In genomic region chr1:211885746-211886522, GRCh38 we compare ENCODE assay signal across 1 cellular context.
TF ChIP-seq lines count a peak whose summit lies in the region.

No MANE protein-coding gene starts in this region.

TF ChIP-seq in HepG2, 621 proteins besides CTCF, POLR2A, EP300 and RAD21 (continued from another document and continues in another):
- peak; percentile 97 for TF ChIP-seq HNF1B (CRISPR knock-in tag; IDR thresholded peaks at IDR 0.05)
- TF ChIP-seq ONECUT2 (CRISPR knock-in tag; IDR thresholded peaks at IDR 0.05): 0 out of 2 replicates have a peak, but pooled peaks have one; percentile 21
- TF ChIP-seq CENPT (CRISPR knock-in tag; IDR thresholded peaks at IDR 0.05; ENCODE audit: low read depth): no peak
- 0 out of 2 replicates have a peak, but pooled peaks have one; percentile 59 for TF ChIP-seq KLF9 (CRISPR knock-in tag; IDR thresholded peaks at IDR 0.05; ENCODE audit: low read depth)
- TF ChIP-seq ZNF766 (CRISPR knock-in tag; IDR thresholded peaks at IDR 0.05; ENCODE audit: borderline replicate concordance): no peak
- no peak for TF ChIP-seq NCOA5 (CRISPR knock-in tag; IDR thresholded peaks at IDR 0.05)
- TF ChIP-seq SIN3A (IDR thresholded peaks at IDR 0.05; ENCODE audit: borderline replicate concordance, low read depth, low read length): no peak
- no peak for TF ChIP-seq ZNF747 (CRISPR knock-in tag; IDR thresholded peaks at IDR 0.05; ENCODE audit: borderline replicate concordance)
- no peak for TF ChIP-seq ZNF12 (CRISPR knock-in tag; IDR thresholded peaks at IDR 0.05)
- no peak for TF ChIP-seq GTF3A (CRISPR knock-in tag; conservative IDR thresholded peaks at IDR 0.05)
- TF ChIP-seq ARNT2 (CRISPR knock-in tag; IDR thresholded peaks at IDR 0.05; ENCODE audit: low read depth): 0 out of 2 replicates have a peak, but pooled peaks have one; percentile 36
- no peak for TF ChIP-seq SP140L (CRISPR knock-in tag; IDR thresholded peaks at IDR 0.05; ENCODE audit: borderline replicate concordance)
- TF ChIP-seq SIN3B (IDR thresholded peaks at IDR 0.05; ENCODE audit: low read length): no peak
- TF ChIP-seq, protein P1, sequence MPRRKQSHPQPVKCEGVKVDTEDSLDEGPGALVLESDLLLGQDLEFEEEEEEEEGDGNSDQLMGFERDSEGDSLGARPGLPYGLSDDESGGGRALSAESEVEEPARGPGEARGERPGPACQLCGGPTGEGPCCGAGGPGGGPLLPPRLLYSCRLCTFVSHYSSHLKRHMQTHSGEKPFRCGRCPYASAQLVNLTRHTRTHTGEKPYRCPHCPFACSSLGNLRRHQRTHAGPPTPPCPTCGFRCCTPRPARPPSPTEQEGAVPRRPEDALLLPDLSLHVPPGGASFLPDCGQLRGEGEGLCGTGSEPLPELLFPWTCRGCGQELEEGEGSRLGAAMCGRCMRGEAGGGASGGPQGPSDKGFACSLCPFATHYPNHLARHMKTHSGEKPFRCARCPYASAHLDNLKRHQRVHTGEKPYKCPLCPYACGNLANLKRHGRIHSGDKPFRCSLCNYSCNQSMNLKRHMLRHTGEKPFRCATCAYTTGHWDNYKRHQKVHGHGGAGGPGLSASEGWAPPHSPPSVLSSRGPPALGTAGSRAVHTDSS (CRISPR knock-in tag; conservative IDR thresholded peaks at IDR 0.05): no peak
- TF ChIP-seq ZNF790 (CRISPR knock-in tag; IDR thresholded peaks at IDR 0.05; ENCODE audit: borderline replicate concordance): no peak
- TF ChIP-seq ZNF260 (CRISPR knock-in tag; IDR thresholded peaks at IDR 0.05; ENCODE audit: borderline replicate concordance, low read depth): no peak
- TF ChIP-seq MBD4 (IDR thresholded peaks at IDR 0.05; ENCODE audit: borderline replicate concordance, low read length): no peak
- TF ChIP-seq ZSCAN9 (CRISPR knock-in tag; IDR thresholded peaks at IDR 0.05; ENCODE audit: borderline replicate concordance): no peak
- peak; percentile 39; the same call in 1 of the 2 replicates for TF ChIP-seq HHEX (CRISPR knock-in tag; IDR thresholded peaks at IDR 0.05)
- 0 out of 2 replicates have a peak, but pooled peaks have one; percentile 23 for TF ChIP-seq GATA4 (IDR thresholded peaks at IDR 0.05; ENCODE audit: borderline replicate concordance, low read depth)
- no peak for TF ChIP-seq ZNF720 (CRISPR knock-in tag; IDR thresholded peaks at IDR 0.05)
- peak; percentile 52; the same call in 1 of the 2 replicates for TF ChIP-seq ZNF331 (CRISPR knock-in tag; IDR thresholded peaks at IDR 0.05)
- TF ChIP-seq DNMT3B (CRISPR knock-in tag; conservative IDR thresholded peaks at IDR 0.05): no peak
- no peak for TF ChIP-seq PBX3 (CRISPR knock-in tag; IDR thresholded peaks at IDR 0.05; ENCODE audit: borderline replicate concordance)
- TF ChIP-seq, protein P2, sequence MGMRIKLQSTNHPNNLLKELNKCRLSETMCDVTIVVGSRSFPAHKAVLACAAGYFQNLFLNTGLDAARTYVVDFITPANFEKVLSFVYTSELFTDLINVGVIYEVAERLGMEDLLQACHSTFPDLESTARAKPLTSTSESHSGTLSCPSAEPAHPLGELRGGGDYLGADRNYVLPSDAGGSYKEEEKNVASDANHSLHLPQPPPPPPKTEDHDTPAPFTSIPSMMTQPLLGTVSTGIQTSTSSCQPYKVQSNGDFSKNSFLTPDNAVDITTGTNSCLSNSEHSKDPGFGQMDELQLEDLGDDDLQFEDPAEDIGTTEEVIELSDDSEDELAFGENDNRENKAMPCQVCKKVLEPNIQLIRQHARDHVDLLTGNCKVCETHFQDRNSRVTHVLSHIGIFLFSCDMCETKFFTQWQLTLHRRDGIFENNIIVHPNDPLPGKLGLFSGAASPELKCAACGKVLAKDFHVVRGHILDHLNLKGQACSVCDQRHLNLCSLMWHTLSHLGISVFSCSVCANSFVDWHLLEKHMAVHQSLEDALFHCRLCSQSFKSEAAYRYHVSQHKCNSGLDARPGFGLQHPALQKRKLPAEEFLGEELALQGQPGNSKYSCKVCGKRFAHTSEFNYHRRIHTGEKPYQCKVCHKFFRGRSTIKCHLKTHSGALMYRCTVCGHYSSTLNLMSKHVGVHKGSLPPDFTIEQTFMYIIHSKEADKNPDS (CRISPR knock-in tag; IDR thresholded peaks at IDR 0.05): no peak
- TF ChIP-seq TRIM22 (IDR thresholded peaks at IDR 0.05): no peak
- TF ChIP-seq SRY (CRISPR knock-in tag; IDR thresholded peaks at IDR 0.05): no peak
- peak; percentile 27; the same call in 1 of the 2 replicates for TF ChIP-seq SMC3 (IDR thresholded peaks at IDR 0.05; ENCODE audit: low read length)
- TF ChIP-seq, protein P3, sequence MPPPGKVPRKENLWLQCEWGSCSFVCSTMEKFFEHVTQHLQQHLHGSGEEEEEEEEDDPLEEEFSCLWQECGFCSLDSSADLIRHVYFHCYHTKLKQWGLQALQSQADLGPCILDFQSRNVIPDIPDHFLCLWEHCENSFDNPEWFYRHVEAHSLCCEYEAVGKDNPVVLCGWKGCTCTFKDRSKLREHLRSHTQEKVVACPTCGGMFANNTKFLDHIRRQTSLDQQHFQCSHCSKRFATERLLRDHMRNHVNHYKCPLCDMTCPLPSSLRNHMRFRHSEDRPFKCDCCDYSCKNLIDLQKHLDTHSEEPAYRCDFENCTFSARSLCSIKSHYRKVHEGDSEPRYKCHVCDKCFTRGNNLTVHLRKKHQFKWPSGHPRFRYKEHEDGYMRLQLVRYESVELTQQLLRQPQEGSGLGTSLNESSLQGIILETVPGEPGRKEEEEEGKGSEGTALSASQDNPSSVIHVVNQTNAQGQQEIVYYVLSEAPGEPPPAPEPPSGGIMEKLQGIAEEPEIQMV (CRISPR knock-in tag; IDR thresholded peaks at IDR 0.05; ENCODE audit: low read depth): no peak
- TF ChIP-seq RFX5 (IDR thresholded peaks at IDR 0.05; ENCODE audit: low read depth, low read length): no peak
- no peak for TF ChIP-seq KMT2A (CRISPR knock-in tag; IDR thresholded peaks at IDR 0.05)
- no peak for TF ChIP-seq TMF1 (CRISPR knock-in tag; IDR thresholded peaks at IDR 0.05; ENCODE audit: low read depth)
- TF ChIP-seq KDM5A (IDR thresholded peaks at IDR 0.05; ENCODE audit: borderline replicate concordance, low read length): no peak
- TF ChIP-seq NR1H2 (CRISPR knock-in tag; IDR thresholded peaks at IDR 0.05; ENCODE audit: borderline replicate concordance, low read depth): no peak
- no peak for TF ChIP-seq ZZZ3 (CRISPR knock-in tag; IDR thresholded peaks at IDR 0.05; ENCODE audit: borderline replicate concordance)
- TF ChIP-seq ZNF225 (CRISPR knock-in tag; IDR thresholded peaks at IDR 0.05): no peak
- no peak for TF ChIP-seq ZNF530 (CRISPR knock-in tag; IDR thresholded peaks at IDR 0.05; ENCODE audit: low read depth)
- TF ChIP-seq ZNF549 (CRISPR knock-in tag; IDR thresholded peaks at IDR 0.05): no peak
- peak; percentile 55 for TF ChIP-seq ISL2 (CRISPR knock-in tag; IDR thresholded peaks at IDR 0.05)
- TF ChIP-seq ATRX (CRISPR knock-in tag; IDR thresholded peaks at IDR 0.05; ENCODE audit: borderline replicate concordance): no peak
- TF ChIP-seq PHF8 (CRISPR knock-in tag; IDR thresholded peaks at IDR 0.05): no peak
- TF ChIP-seq NKX3-1 (CRISPR knock-in tag; IDR thresholded peaks at IDR 0.05): no peak
- TF ChIP-seq JUND (CRISPR knock-in tag; IDR thresholded peaks at IDR 0.05): no peak
- TF ChIP-seq, protein P4, sequence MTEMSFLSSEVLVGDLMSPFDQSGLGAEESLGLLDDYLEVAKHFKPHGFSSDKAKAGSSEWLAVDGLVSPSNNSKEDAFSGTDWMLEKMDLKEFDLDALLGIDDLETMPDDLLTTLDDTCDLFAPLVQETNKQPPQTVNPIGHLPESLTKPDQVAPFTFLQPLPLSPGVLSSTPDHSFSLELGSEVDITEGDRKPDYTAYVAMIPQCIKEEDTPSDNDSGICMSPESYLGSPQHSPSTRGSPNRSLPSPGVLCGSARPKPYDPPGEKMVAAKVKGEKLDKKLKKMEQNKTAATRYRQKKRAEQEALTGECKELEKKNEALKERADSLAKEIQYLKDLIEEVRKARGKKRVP (CRISPR knock-in tag; IDR thresholded peaks at IDR 0.05): no peak
- TF ChIP-seq MTA3 (CRISPR knock-in tag; IDR thresholded peaks at IDR 0.05): no peak
- TF ChIP-seq GZF1 (CRISPR knock-in tag; IDR thresholded peaks at IDR 0.05): no peak
- peak; percentile 79; the same call in 1 of the 2 replicates for TF ChIP-seq ZNF292 (CRISPR knock-in tag; IDR thresholded peaks at IDR 0.05; ENCODE audit: borderline replicate concordance, low read depth)
- TF ChIP-seq, protein P5, sequence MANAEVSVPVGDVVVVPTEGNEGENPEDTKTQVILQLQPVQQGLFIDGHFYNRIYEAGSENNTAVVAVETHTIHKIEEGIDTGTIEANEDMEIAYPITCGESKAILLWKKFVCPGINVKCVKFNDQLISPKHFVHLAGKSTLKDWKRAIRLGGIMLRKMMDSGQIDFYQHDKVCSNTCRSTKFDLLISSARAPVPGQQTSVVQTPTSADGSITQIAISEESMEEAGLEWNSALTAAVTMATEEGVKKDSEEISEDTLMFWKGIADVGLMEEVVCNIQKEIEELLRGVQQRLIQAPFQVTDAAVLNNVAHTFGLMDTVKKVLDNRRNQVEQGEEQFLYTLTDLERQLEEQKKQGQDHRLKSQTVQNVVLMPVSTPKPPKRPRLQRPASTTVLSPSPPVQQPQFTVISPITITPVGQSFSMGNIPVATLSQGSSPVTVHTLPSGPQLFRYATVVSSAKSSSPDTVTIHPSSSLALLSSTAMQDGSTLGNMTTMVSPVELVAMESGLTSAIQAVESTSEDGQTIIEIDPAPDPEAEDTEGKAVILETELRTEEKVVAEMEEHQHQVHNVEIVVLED (CRISPR knock-in tag; IDR thresholded peaks at IDR 0.05; ENCODE audit: borderline replicate concordance): peak; percentile 38; the same call in 1 of the 2 replicates
- no peak for TF ChIP-seq NFYC (CRISPR knock-in tag; IDR thresholded peaks at IDR 0.05)
- no peak for TF ChIP-seq STAT5B (CRISPR knock-in tag; IDR thresholded peaks at IDR 0.05)
- TF ChIP-seq HNRNPUL1 (IDR thresholded peaks at IDR 0.05; ENCODE audit: low read depth, low read length): no peak
- no peak for TF ChIP-seq DR1 (CRISPR knock-in tag; IDR thresholded peaks at IDR 0.05)
- TF ChIP-seq ZNF552 (CRISPR knock-in tag; IDR thresholded peaks at IDR 0.05; ENCODE audit: borderline replicate concordance): no peak
- TF ChIP-seq ZIK1 (CRISPR knock-in tag; IDR thresholded peaks at IDR 0.05; ENCODE audit: borderline replicate concordance, low read depth): no peak
- no peak for TF ChIP-seq ZNF230 (CRISPR knock-in tag; IDR thresholded peaks at IDR 0.05)
- no peak for TF ChIP-seq ZFP90 (CRISPR knock-in tag; IDR thresholded peaks at IDR 0.05; ENCODE audit: borderline replicate concordance)
- TF ChIP-seq NR2C2 (CRISPR knock-in tag; IDR thresholded peaks at IDR 0.05; ENCODE audit: borderline replicate concordance): peak; percentile 89
- no peak for TF ChIP-seq ZBTB26 (CRISPR knock-in tag; IDR thresholded peaks at IDR 0.05; ENCODE audit: borderline replicate concordance)
- no peak for TF ChIP-seq RORA (CRISPR knock-in tag; IDR thresholded peaks at IDR 0.05)
- no peak for TF ChIP-seq CHD2 (IDR thresholded peaks at IDR 0.05; ENCODE audit: low read depth, low read length)
- no peak for TF ChIP-seq ZBTB42 (CRISPR knock-in tag; IDR thresholded peaks at IDR 0.05)
- no peak for TF ChIP-seq SNRNP70 (IDR thresholded peaks at IDR 0.05; ENCODE audit: low read depth, low read length)
- TF ChIP-seq ZNF891 (CRISPR knock-in tag; IDR thresholded peaks at IDR 0.05): no peak
- TF ChIP-seq NR2F6 (IDR thresholded peaks at IDR 0.05): peak; percentile 92
- peak; percentile 97 for TF ChIP-seq NR2F6 (CRISPR knock-in tag; IDR thresholded peaks at IDR 0.05)
- TF ChIP-seq ZNF354B (CRISPR knock-in tag; IDR thresholded peaks at IDR 0.05): no peak
- TF ChIP-seq ZNF160 (CRISPR knock-in tag; IDR thresholded peaks at IDR 0.05): no peak
